Comparison of ENCODE assay signal across 1 cellular context in the genomic region with DNA sequence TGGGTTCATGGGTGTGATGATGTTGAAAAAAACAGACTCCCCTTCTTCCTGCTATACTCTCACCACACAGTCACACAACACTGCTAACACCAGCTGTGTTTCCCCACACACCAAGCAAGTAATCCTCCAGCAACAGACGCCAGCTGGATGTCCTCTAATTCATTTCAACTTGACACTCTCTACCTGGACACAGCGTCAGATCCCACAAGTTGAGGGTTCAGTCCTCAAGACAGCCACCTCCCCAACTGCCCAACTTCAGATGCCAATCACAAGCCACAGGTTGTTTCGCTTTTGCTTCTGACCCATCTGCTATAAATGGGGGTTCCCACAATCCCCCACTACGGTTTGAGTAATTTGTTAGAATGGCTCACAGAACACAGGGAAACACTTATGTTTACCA.
TF ChIP-seq lines count a peak whose summit lies in the region.

No MANE protein-coding gene starts in this region.

TF ChIP-seq in GM12878, 131 proteins besides CTCF, POLR2A, EP300 and RAD21 (continued from another document):
- no peak for TF ChIP-seq EGR1 (IDR thresholded peaks at IDR 0.05; ENCODE audit: borderline replicate concordance in 1 of 2, low read depth in 2 of 2, low read length in 2 of 2)
- TF ChIP-seq IKZF1 (conservative IDR thresholded peaks at IDR 0.05) = no peak
- TF ChIP-seq FOXK2 (IDR thresholded peaks at IDR 0.05) = no peak
- TF ChIP-seq, protein P1, sequence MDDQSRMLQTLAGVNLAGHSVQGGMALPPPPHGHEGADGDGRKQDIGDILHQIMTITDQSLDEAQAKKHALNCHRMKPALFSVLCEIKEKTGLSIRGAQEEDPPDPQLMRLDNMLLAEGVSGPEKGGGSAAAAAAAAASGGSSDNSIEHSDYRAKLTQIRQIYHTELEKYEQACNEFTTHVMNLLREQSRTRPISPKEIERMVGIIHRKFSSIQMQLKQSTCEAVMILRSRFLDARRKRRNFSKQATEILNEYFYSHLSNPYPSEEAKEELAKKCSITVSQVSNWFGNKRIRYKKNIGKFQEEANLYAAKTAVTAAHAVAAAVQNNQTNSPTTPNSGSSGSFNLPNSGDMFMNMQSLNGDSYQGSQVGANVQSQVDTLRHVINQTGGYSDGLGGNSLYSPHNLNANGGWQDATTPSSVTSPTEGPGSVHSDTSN (IDR thresholded peaks at IDR 0.05; ENCODE audit: insufficient replicate concordance, low read depth, low read length) = peak; percentile 37
- no peak for TF ChIP-seq EZH2 (IDR thresholded peaks at IDR 0.05; ENCODE audit: borderline replicate concordance, control insufficient read depth, low read depth, low read length)
- TF ChIP-seq MXI1 (IDR thresholded peaks at IDR 0.05; ENCODE audit: low read depth, low read length) = no peak
